Comparison of ENCODE assay signal across 1 cellular context in genomic region chr5:44943637-44944036, GRCh38.
TF ChIP-seq lines count a peak whose summit lies in the region.

No MANE protein-coding gene starts in this region.

TF ChIP-seq in GM23338, 12 proteins besides CTCF, POLR2A, EP300 and RAD21:
- TF ChIP-seq JUNB (IDR thresholded peaks at IDR 0.05; ENCODE audit: unreplicated experiment) (no peak), NANOG (IDR thresholded peaks at IDR 0.05; ENCODE audit: borderline replicate concordance) (no peak), ZNF331 (CRISPR knock-in tag; IDR thresholded peaks at IDR 0.05; ENCODE audit: low read depth) (no peak), ETS1 (IDR thresholded peaks at IDR 0.05) (no peak), CREB1 (CRISPR knock-in tag; IDR thresholded peaks at IDR 0.05; ENCODE audit: low read depth) (no peak), REST (IDR thresholded peaks at IDR 0.05; ENCODE audit: unreplicated experiment) (no peak), POLR2AphosphoS5 (IDR thresholded peaks at IDR 0.05; ENCODE audit: low read depth) (no peak), ZNF462 (CRISPR knock-in tag; IDR thresholded peaks at IDR 0.05) (no peak), EZH2phosphoT487 (IDR thresholded peaks at IDR 0.05; ENCODE audit: unreplicated experiment) (no peak), STAT1 (IDR thresholded peaks at IDR 0.05; ENCODE audit: unreplicated experiment) (no peak), ZNF114 (CRISPR knock-in tag; IDR thresholded peaks at IDR 0.05) (no peak), EZH2 (IDR thresholded peaks at IDR 0.05; ENCODE audit: low read depth, unreplicated experiment) (no peak)
